1 cellular context compared by ENCODE assay signal in the genomic region with DNA sequence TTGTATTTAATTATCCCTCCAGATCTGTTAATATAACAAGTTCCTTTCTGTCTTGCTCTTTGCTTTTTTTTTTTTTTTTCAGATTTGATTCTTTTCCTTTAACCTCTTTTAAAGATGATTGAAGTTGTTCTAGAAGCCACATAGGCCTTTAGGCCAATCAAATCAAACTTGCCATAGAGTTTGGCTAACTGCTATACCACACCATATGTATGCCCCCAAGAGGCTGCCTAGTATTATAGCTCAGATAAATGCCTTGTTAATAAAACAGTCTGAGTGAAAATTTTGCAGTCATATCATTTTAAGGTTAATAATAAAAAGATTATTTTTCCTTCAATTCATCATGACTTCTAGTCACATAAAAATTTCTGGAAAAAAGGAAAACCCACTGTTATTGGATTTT.
TF ChIP-seq lines count a peak whose summit lies in the region.

No MANE protein-coding gene starts in this region.

TF ChIP-seq in SK-N-SH, 30 proteins besides CTCF, POLR2A, EP300 and RAD21 (continued from another document):
- no peak for TF ChIP-seq PBX3 (IDR thresholded peaks at IDR 0.05)
- no peak for TF ChIP-seq CHD2 (IDR thresholded peaks at IDR 0.05; ENCODE audit: low read length, partially characterized antibody)
- TF ChIP-seq NFIC (IDR thresholded peaks at IDR 0.05; ENCODE audit: borderline replicate concordance) = no peak
- TF ChIP-seq MAX (IDR thresholded peaks at IDR 0.05; ENCODE audit: low read depth) = no peak
- TF ChIP-seq SMC3 (IDR thresholded peaks at IDR 0.05; ENCODE audit: low read depth, low read length) = no peak
- no peak for TF ChIP-seq TAF1 (IDR thresholded peaks at IDR 0.05; ENCODE audit: borderline replicate concordance, low read depth, low read length)
- no peak for TF ChIP-seq NRF1 (IDR thresholded peaks at IDR 0.05; ENCODE audit: low read depth, low read length)
- no peak for TF ChIP-seq POLR2AphosphoS5 (IDR thresholded peaks at IDR 0.05; ENCODE audit: low read depth, low read length)
- no peak for TF ChIP-seq JUND (IDR thresholded peaks at IDR 0.05)
- no peak for TF ChIP-seq GATA2 (CRISPR knock-in tag; IDR thresholded peaks at IDR 0.05)
- no peak for TF ChIP-seq TCF12 (IDR thresholded peaks at IDR 0.05)
- no peak for TF ChIP-seq YY1 (IDR thresholded peaks at IDR 0.05; ENCODE audit: low read depth)
TF ChIP-seq in SK-N-SH: peak in this region for 0.
